25 cellular contexts compared by ENCODE assay signal in genomic region chr15:70690491-70691281, GRCh38.
DNase-seq lines count a peak whose midpoint lies in the region; ATAC-seq, FAIRE-seq and TF ChIP-seq lines count a peak whose summit lies in the region.
"Had no signal": no experiment of that assay in that cellular context is flagged by ENCODE, and none has a peak within 500 bp of the region (broad histone marks: within the 10 kb centered on the region; RNA-seq: fewer than 3 reads in every experiment).

No MANE protein-coding gene starts in this region.

- no peak for TF ChIP-seq EP300 in A549 (IDR thresholded peaks at IDR 0.05)

- no peaks in the 10 kb centered on the region for H3K27me3 Mint-ChIP-seq in endothelial cell (ENCODE audit: unreplicated experiment)
- H3K27me3 Mint-ChIP-seq in activated T-cell treated with anti-CD3 and anti-CD28 coated beads, Interleukin-2, amount 50 U/mL, for 24 hours: peaks cover 14% of the 10 kb centered on the region
- H3K27me3 Mint-ChIP-seq: activated naive CD4-positive, alpha-beta T cell treated with anti-CD3 and anti-CD28 coated beads, Interleukin-2, amount 50 U/mL, for 24 hours had no signal

- no peak overlapping the region for H3K4me3 Mint-ChIP-seq in endothelial cell (ENCODE audit: unreplicated experiment)
- H3K4me3 Mint-ChIP-seq in activated T-cell treated with anti-CD3 and anti-CD28 coated beads, Interleukin-2, amount 50 U/mL, for 24 hours: no peak overlapping the region
- H3K4me3 Mint-ChIP-seq: activated CD8-positive, alpha-beta T cell treated with anti-CD3 and anti-CD28 coated beads, Interleukin-2, amount 10 ng/mL, durations not matched to agents 7 days and 5 days; activated naive CD4-positive, alpha-beta T cell treated with anti-CD3 and anti-CD28 coated beads, Interleukin-2, amount 50 U/mL, for 24 hours; effector memory CD8-positive, alpha-beta T cell; memory B cell had no signal

- DNase-seq in A549 (ENCODE audit: low read depth in 1 of 2, low spot score in 1 of 2) (peak in 1 of 2 experiments; percentile 26), RWPE2 (ENCODE audit: low spot score) (no peak), endothelial cell (ENCODE audit: low spot score) (no peak), lung microvascular endothelial cell (ENCODE audit: low read depth in 2 of 2) (peak; percentile 52 to 75), CD1c-positive myeloid dendritic cell (ENCODE audit: extremely low spot score) (no peak)
- no peak for DNase-seq in activated CD8-positive, alpha-beta memory T cell treated with anti-CD3 and anti-CD28 coated beads, Interleukin-2, amount 50 U/mL, for 48 hours
- no peak for DNase-seq in activated T-cell treated with anti-CD3 and anti-CD28 coated beads, Interleukin-2, amount 50 U/mL, for 24 hours
- DNase-seq: ACHN; activated CD4-positive, CD25-positive, alpha-beta regulatory T cell; activated CD8-positive, alpha-beta T cell treated with anti-CD3 and anti-CD28 coated beads, Interleukin-2, amount 10 ng/mL, durations not matched to agents 7 days and 5 days; C1 segment of cervical spinal cord; effector memory CD8-positive, alpha-beta T cell; MG63; NCI-H2171; NCI-H774; occipital lobe; right cardiac atrium; T-helper 9 cell had no signal

- H3K27ac Mint-ChIP-seq in endothelial cell (ENCODE audit: unreplicated experiment): peak overlapping the region; percentile 12
- no peak overlapping the region for H3K27ac Mint-ChIP-seq in activated T-cell treated with anti-CD3 and anti-CD28 coated beads, Interleukin-2, amount 50 U/mL, for 24 hours
- H3K27ac Mint-ChIP-seq: activated CD8-positive, alpha-beta T cell treated with anti-CD3 and anti-CD28 coated beads, Interleukin-2, amount 10 ng/mL, durations not matched to agents 7 days and 5 days; activated naive CD4-positive, alpha-beta T cell treated with anti-CD3 and anti-CD28 coated beads, Interleukin-2, amount 50 U/mL, for 24 hours; effector memory CD8-positive, alpha-beta T cell; memory B cell had no signal

- H3K9me3 ChIP-seq in A549 (no peaks in the 10 kb centered on the region), RWPE2 (ENCODE audit: severe bottlenecking) (no peaks in the 10 kb centered on the region)
- H3K9me3 ChIP-seq: MG63, suprapubic skin, vagina had no signal

- CTCF ChIA-PET in A549 (lab: Yijun Ruan, JAX): interaction anchor here (0.7 to 6.2 kb wide), 7 partner anchors 8 to 184 kb away, joined by 3 to 39 read pairs (median 3); no protein-coding TSS in a partner anchor

- H3K27ac ChIP-seq in A549 (peak overlapping the region; percentile 3 to 11; a peak in 1 of 6 replicates), RWPE2 (ENCODE audit: poor library complexity, severe bottlenecking) (no peak overlapping the region)
- H3K27ac ChIP-seq: suprapubic skin, vagina had no signal

- TF ChIP-seq RAD21 in A549 (conservative IDR thresholded peaks at IDR 0.05 in 1 of 2, IDR thresholded peaks at IDR 0.05 in 1 of 2): no peak

- H3K9me3 Mint-ChIP-seq in endothelial cell (ENCODE audit: unreplicated experiment): no peaks in the 10 kb centered on the region
- H3K9me3 Mint-ChIP-seq in activated T-cell treated with anti-CD3 and anti-CD28 coated beads, Interleukin-2, amount 50 U/mL, for 24 hours: no peaks in the 10 kb centered on the region
- H3K9me3 Mint-ChIP-seq: activated naive CD4-positive, alpha-beta T cell treated with anti-CD3 and anti-CD28 coated beads, Interleukin-2, amount 50 U/mL, for 24 hours; effector memory CD8-positive, alpha-beta T cell; memory B cell had no signal

- H3K27me3 ChIP-seq in RWPE2 (ENCODE audit: insufficient read depth, poor library complexity, severe bottlenecking): no peaks in the 10 kb centered on the region
- H3K27me3 ChIP-seq: MG63, suprapubic skin, vagina had no signal

- no peaks in the 10 kb centered on the region for H3K36me3 Mint-ChIP-seq in endothelial cell (ENCODE audit: low read depth, unreplicated experiment)
- H3K36me3 Mint-ChIP-seq in activated T-cell treated with anti-CD3 and anti-CD28 coated beads, Interleukin-2, amount 50 U/mL, for 24 hours (ENCODE audit: low read depth): no peaks in the 10 kb centered on the region
- H3K36me3 Mint-ChIP-seq: activated naive CD4-positive, alpha-beta T cell treated with anti-CD3 and anti-CD28 coated beads, Interleukin-2, amount 50 U/mL, for 24 hours; memory B cell had no signal

- no peak for TF ChIP-seq POLR2A in A549 (IDR thresholded peaks at IDR 0.05; ENCODE audit: low read length)

- POLR2A ChIA-PET in A549 (lab: Yijun Ruan, JAX): interaction anchor here (1.1 to 1.9 kb wide), 3 partner anchors 22 to 121 kb away, joined by 4 read pairs; partner anchors contain the start of gene UACA

- FAIRE-seq in A549 (lab: Jason Lieb, UNC): peak; percentile 96
- FAIRE-seq: astrocyte, GM18507 had no signal

- H3K4me3 ChIP-seq in A549 (no peak overlapping the region; the same call in 2 of the 3 replicates), RWPE2 (ENCODE audit: severe bottlenecking) (no peak overlapping the region)
- H3K4me3 ChIP-seq: MG63, suprapubic skin, vagina had no signal

- H3K4me1 ChIP-seq in A549 (peaks cover 38% of the 10 kb centered on the region), RWPE2 (ENCODE audit: insufficient read depth, poor library complexity, severe bottlenecking) (peaks cover 13% of the 10 kb centered on the region)
- H3K4me1 ChIP-seq: vagina had no signal

- TF ChIP-seq CTCF in A549 (IDR thresholded peaks at IDR 0.05) (no peak), RWPE2 (IDR thresholded peaks at IDR 0.05; ENCODE audit: poor library complexity, severe bottlenecking) (no peak), endothelial cell (IDR thresholded peaks at IDR 0.05; ENCODE audit: unreplicated experiment) (no peak)

- 47% methylated on average over 2 of the region's 2 CpGs for WGBS in A549 (ENCODE audit: missing lambda C conversion rate)

- H3K4me1 Mint-ChIP-seq in endothelial cell (ENCODE audit: unreplicated experiment): peaks cover 15% of the 10 kb centered on the region
- no peaks in the 10 kb centered on the region for H3K4me1 Mint-ChIP-seq in activated T-cell treated with anti-CD3 and anti-CD28 coated beads, Interleukin-2, amount 50 U/mL, for 24 hours (ENCODE audit: low read depth)
- H3K4me1 Mint-ChIP-seq: memory B cell had no signal

- H3K36me3 ChIP-seq in RWPE2 (ENCODE audit: low read depth): peaks cover 28% of the 10 kb centered on the region

- ATAC-seq in A549: no peak
- ATAC-seq in RWPE2 (ENCODE audit: low read depth): peak; percentile 55; the same call in 2 of the 3 replicates
- no peak for ATAC-seq in HG03045 (IDR thresholded peaks at IDR 0.05; ENCODE audit: unreplicated experiment)
- ATAC-seq: activated CD8-positive, alpha-beta T cell treated with anti-CD3 and anti-CD28 coated beads, Interleukin-2, amount 10 ng/mL, durations not matched to agents 7 days and 5 days; effector memory CD8-positive, alpha-beta T cell; right cardiac atrium had no signal

- peak overlapping the region; percentile 65 for H3K4me2 ChIP-seq in A549

TF ChIP-seq in A549, 52 proteins besides CTCF, POLR2A, EP300 and RAD21:
- no peak for TF ChIP-seq FOSL2 (IDR thresholded peaks at IDR 0.05)
- TF ChIP-seq FOSL2 (CRISPR knock-in tag; IDR thresholded peaks at IDR 0.05): peak; percentile 6; the same call in 1 of the 2 replicates
- TF ChIP-seq, protein P1, sequence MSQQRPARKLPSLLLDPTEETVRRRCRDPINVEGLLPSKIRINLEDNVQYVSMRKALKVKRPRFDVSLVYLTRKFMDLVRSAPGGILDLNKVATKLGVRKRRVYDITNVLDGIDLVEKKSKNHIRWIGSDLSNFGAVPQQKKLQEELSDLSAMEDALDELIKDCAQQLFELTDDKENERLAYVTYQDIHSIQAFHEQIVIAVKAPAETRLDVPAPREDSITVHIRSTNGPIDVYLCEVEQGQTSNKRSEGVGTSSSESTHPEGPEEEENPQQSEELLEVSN (IDR thresholded peaks at IDR 0.05; ENCODE audit: borderline replicate concordance, low read depth): no peak
- no peak for TF ChIP-seq CBX8 (IDR thresholded peaks at IDR 0.05)
- no peak for TF ChIP-seq NPAS2 (CRISPR knock-in tag; IDR thresholded peaks at IDR 0.05; ENCODE audit: borderline replicate concordance)
- TF ChIP-seq GATA3 (IDR thresholded peaks at IDR 0.05; ENCODE audit: borderline replicate concordance): peak; percentile 28; the same call in 1 of the 2 replicates
- TF ChIP-seq CEBPB (IDR thresholded peaks at IDR 0.05): peak; percentile 88 to 89; a peak in 3 of 4 replicates
- peak; percentile 96 for TF ChIP-seq MAFK (IDR thresholded peaks at IDR 0.05; ENCODE audit: partially characterized antibody)
- TF ChIP-seq NR3C1 (IDR thresholded peaks at IDR 0.05): no peak

Comparison
In these comparisons a context has a peak if more than half of its experiments do, and no peak if none do; other contexts are left out.
1. DNase-seq: peak in lung microvascular endothelial cell (2 of 2); none in RWPE2 (single experiment), endothelial cell (single experiment), activated CD8-positive, alpha-beta memory T cell treated with anti-CD3 and anti-CD28 coated beads, Interleukin-2, amount 50 U/mL, for 48 hours (single experiment), activated T-cell treated with anti-CD3 and anti-CD28 coated beads, Interleukin-2, amount 50 U/mL, for 24 hours (single experiment) and CD1c-positive myeloid dendritic cell (single experiment).